ENCODE assay signal across 1 cellular context in genomic region chr18:63150326-63150725, GRCh38.
TF ChIP-seq lines count a peak whose summit lies in the region.

No MANE protein-coding gene starts in this region.

TF ChIP-seq in H1, 55 proteins besides CTCF, POLR2A, EP300 and RAD21:
- TF ChIP-seq ASH2L (IDR thresholded peaks at IDR 0.05; ENCODE audit: low read length) (no peak), SP1 (IDR thresholded peaks at IDR 0.05; ENCODE audit: low read depth, low read length) (0 out of 2 replicates have a peak, but pooled peaks have one; percentile 45)
